In genomic region chr16:28187595-28188004, GRCh38 we compare ENCODE assay signal across 11 cellular contexts. TPM values are rescaled to one million over a fixed set of nuclear protein-coding genes. Genes with fewer than 3 reads are reported as not detected.
DNase-seq lines count a peak whose midpoint lies in the region; ATAC-seq and TF ChIP-seq lines count a peak whose summit lies in the region.
"Had no signal": no experiment of that assay in that cellular context is flagged by ENCODE, and none has a peak within 500 bp of the region (broad histone marks: within the 10 kb centered on the region; RNA-seq: fewer than 3 reads in every experiment).

No MANE protein-coding gene starts in this region.

- DNase-seq in CD14-positive monocyte (ENCODE audit: low spot score) (no peak), head of caudate nucleus (no peak), SKM-1 (lab: John Stamatoyannopoulos, UW; ENCODE audit: unreplicated experiment) (no peak), KBM-7 (no peak)
- peak; percentile 17 for DNase-seq in central memory CD4-positive, alpha-beta T cell
- DNase-seq: Calu3, heart left ventricle had no signal

- intact Hi-C loops in CD14-positive monocyte (cut with micrococcal nuclease) = loop anchor here in 1 of 2 donors (5.0 kb wide), 1 partner anchor 45 kb away; no protein-coding TSS in a partner anchor
- intact Hi-C loops in head of caudate nucleus (cut with DNase I) = no loop called here

- H3K4me3 Mint-ChIP-seq in CD14-positive monocyte = peak overlapping the region; percentile 52 to 86
- H3K4me3 Mint-ChIP-seq: type B pancreatic cell had no signal

- H3K9me3 Mint-ChIP-seq in CD14-positive monocyte = peaks cover 0 to 6% (median 2%) of the 10 kb centered on the region in 7 donors
- H3K9me3 Mint-ChIP-seq: type B pancreatic cell had no signal

- peaks cover 0 to 3% (median 0%) of the 10 kb centered on the region in 3 donors for H3K27me3 Mint-ChIP-seq in CD14-positive monocyte (ENCODE audit: low read depth in 3 of 3)
- H3K27me3 Mint-ChIP-seq: type B pancreatic cell had no signal

- H3K27ac Mint-ChIP-seq in CD14-positive monocyte = peak overlapping the region; percentile 92 to 98 (median 97)
- H3K27ac Mint-ChIP-seq: type B pancreatic cell had no signal

- TF ChIP-seq CTCF in CD14-positive monocyte (IDR thresholded peaks at IDR 0.05) = no peak

- H3K4me1 Mint-ChIP-seq in CD14-positive monocyte = peaks cover 74% of the 10 kb centered on the region

- peaks cover 22 to 39% of the 10 kb centered on the region in 2 donors for H3K36me3 Mint-ChIP-seq in CD14-positive monocyte

- ATAC-seq in GM19397 (IDR thresholded peaks at IDR 0.05; ENCODE audit: unreplicated experiment) (peak; percentile 35), HG03460 (IDR thresholded peaks at IDR 0.05; ENCODE audit: unreplicated experiment) (peak; percentile 42), HG03025 (IDR thresholded peaks at IDR 0.05; ENCODE audit: low FRiP score, unreplicated experiment) (no peak)

- in situ Hi-C loops in KBM-7 (cut with MboI; ENCODE audit: low pct_unique_long_range_greater_than_20kb, low sequenced_read_pairs) = no loop called here

RNA-seq across cellular contexts. Expression of gene XPO6, which starts 24.2 kb away (rescaled TPM):
- polyA plus RNA-seq in CD14-positive monocyte = 10 to 100 TPM; 35.7 to 38.3 TPM
